24 cellular contexts compared by ENCODE assay signal in the genomic region with DNA sequence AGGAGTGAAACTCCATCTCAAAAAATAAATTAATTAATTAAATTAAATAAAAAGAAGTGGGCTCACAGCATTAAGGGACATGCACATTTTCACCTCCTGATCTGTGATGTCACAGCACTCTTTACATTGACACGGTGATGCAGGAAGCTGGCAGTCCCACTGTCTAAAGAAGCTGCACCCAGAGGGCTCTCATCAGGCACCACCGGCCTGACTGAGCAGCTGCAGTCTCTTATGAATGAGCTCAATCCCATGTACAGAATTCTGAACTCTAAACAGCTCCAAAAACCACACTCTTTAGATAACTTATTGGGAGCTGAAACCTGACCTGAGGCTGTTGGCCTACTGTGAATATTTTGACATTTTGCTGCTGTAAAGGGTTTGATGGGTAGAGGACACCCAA. TPM values are rescaled to one million over a fixed set of nuclear protein-coding genes. Genes with fewer than 3 reads are reported as not detected.
"Had no signal": no experiment of that assay in that cellular context is flagged by ENCODE, and none has a peak within 500 bp of the region (broad histone marks: within the 10 kb centered on the region; RNA-seq: fewer than 3 reads in every experiment).

No MANE protein-coding gene starts in this region.

- FAIRE-seq: RCC 7860 had no signal

- H3K4me3 ChIP-seq: adrenal gland, body of pancreas had no signal

- H3K4me1 Mint-ChIP-seq: activated naive CD8-positive, alpha-beta T cell treated with anti-CD3 and anti-CD28 coated beads, Interleukin-2, amount 10 ng/mL, durations not matched to agents 7 days and 5 days had no signal

- H3K27me3 Mint-ChIP-seq: activated naive CD8-positive, alpha-beta T cell treated with anti-CD3 and anti-CD28 coated beads, Interleukin-2, amount 10 ng/mL, durations not matched to agents 7 days and 5 days had no signal

- H3K27me3 ChIP-seq: adrenal gland, body of pancreas had no signal

- H3K27ac ChIP-seq: adrenal gland, body of pancreas had no signal

- H3K4me3 Mint-ChIP-seq: activated CD8-positive, alpha-beta T cell treated with anti-CD3 and anti-CD28 coated beads, Interleukin-2, amount 10 ng/mL, durations not matched to agents 7 days and 5 days; activated naive CD8-positive, alpha-beta T cell treated with anti-CD3 and anti-CD28 coated beads, Interleukin-2, amount 10 ng/mL, durations not matched to agents 7 days and 5 days; T-helper 1 cell treated with Interleukin-12 subunit alpha and Interleukin-12 subunit beta and Interleukin-4 antibody, amounts not matched to agents 30 μg/mL and 1 μg/mL, for 36 hours; WTC11 had no signal

- H3K9me3 ChIP-seq: adrenal gland, body of pancreas had no signal

- H3K27ac Mint-ChIP-seq: activated CD8-positive, alpha-beta T cell treated with anti-CD3 and anti-CD28 coated beads, Interleukin-2, amount 10 ng/mL, durations not matched to agents 7 days and 5 days; activated naive CD8-positive, alpha-beta T cell treated with anti-CD3 and anti-CD28 coated beads, Interleukin-2, amount 10 ng/mL, durations not matched to agents 7 days and 5 days; T-helper 1 cell treated with Interleukin-12 subunit alpha and Interleukin-12 subunit beta and Interleukin-4 antibody, amounts not matched to agents 30 μg/mL and 1 μg/mL, for 36 hours; WTC11 had no signal

- DNase-seq: activated CD4-positive, alpha-beta T cell treated with anti-CD3 and anti-CD28 coated beads for 48 hours; activated CD4-positive, alpha-beta T cell treated with anti-CD3 and anti-CD28 coated beads, Interleukin-2, amount 50 U/mL, for 4 hours; activated CD4-positive, CD25-positive, alpha-beta regulatory T cell treated with anti-CD3 and anti-CD28 coated beads, Interleukin-2, amount 50 U/mL, for 72 hours; activated CD8-positive, alpha-beta memory T cell treated with anti-CD3 and anti-CD28 coated beads, Interleukin-2, amount 50 U/mL, for 48 hours; activated CD8-positive, alpha-beta T cell treated with anti-CD3 and anti-CD28 coated beads, Interleukin-2, amount 10 ng/mL, durations not matched to agents 7 days and 5 days; activated naive CD4-positive, alpha-beta T cell treated with anti-CD3 and anti-CD28 coated beads, Interleukin-2, amount 50 U/mL, for 16 hours; activated naive CD8-positive, alpha-beta T cell treated with anti-CD3 and anti-CD28 coated beads, Interleukin-2, amount 10 ng/mL, durations not matched to agents 7 days and 5 days; activated T-cell treated with anti-CD3 and anti-CD28 coated beads, Interleukin-2, amount 50 U/mL, for 1 hour; Kasumi-1; NCI-H1048; NCI-H146; NCI-H187 treated with DMSO at 0.1 percent for 48 hours; NCI-H2081 treated with DMSO at 0.1 percent for 48 hours; NCI-H2227 treated with DMSO at 0.1 percent for 48 hours; NCI-H446 treated with DMSO at 0.1 percent for 48 hours; NCI-H524 treated with DMSO at 0.1 percent for 48 hours; NCI-H748 treated with DMSO at 0.1 percent for 48 hours had no signal

- H3K36me3 Mint-ChIP-seq: activated naive CD8-positive, alpha-beta T cell treated with anti-CD3 and anti-CD28 coated beads, Interleukin-2, amount 10 ng/mL, durations not matched to agents 7 days and 5 days had no signal

- H3K36me3 ChIP-seq: adrenal gland had no signal

- H3K9me3 Mint-ChIP-seq: T-helper 1 cell treated with Interleukin-12 subunit alpha and Interleukin-12 subunit beta and Interleukin-4 antibody, amounts not matched to agents 30 μg/mL and 1 μg/mL, for 36 hours had no signal

- ATAC-seq: activated CD8-positive, alpha-beta T cell treated with anti-CD3 and anti-CD28 coated beads, Interleukin-2, amount 10 ng/mL, durations not matched to agents 7 days and 5 days; body of pancreas; WTC11 had no signal

RNA-seq across cellular contexts. Expression of a gene that starts 46.0 kb away (rescaled TPM):
- total RNA-seq: activated CD8-positive, alpha-beta T cell treated with anti-CD3 and anti-CD28 coated beads, Interleukin-2, amount 10 ng/mL, durations not matched to agents 7 days and 5 days; activated naive CD8-positive, alpha-beta T cell treated with anti-CD3 and anti-CD28 coated beads, Interleukin-2, amount 10 ng/mL, durations not matched to agents 7 days and 5 days; PC-3; SK-MEL-5 had no signal
